In the genomic region with DNA sequence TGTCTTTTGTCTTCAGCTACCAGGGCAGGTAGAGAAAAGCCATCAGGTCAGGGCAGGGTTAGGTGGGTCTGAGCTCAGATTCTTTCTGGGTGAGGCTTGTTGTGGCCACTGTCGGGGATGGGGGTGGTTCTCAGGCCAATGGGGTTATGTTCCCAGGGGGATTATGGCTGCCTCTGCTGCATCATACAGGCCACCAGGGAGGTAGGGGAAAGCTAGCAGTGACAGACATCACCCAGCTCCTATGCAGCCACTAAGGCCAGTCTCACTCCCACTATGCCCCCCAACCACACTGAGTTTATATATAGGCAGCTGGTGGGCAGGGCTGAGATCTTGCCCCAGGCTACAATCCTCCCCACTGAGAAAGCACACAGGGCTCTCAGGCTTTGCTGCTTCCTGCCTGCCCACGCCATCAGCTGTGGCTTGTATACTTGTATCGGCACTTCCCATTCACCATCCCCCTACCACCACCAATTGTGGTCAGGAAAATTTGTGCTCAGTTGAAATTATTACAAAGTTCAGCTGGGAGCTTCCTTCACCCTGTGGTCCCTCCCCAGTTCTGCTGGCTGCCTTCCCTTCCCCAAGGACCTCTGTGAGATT, we compare ENCODE assay signal across 25 cellular contexts.
A peak's percentile ranks its signal among the peaks of the same experiment; 100 is the strongest.
DNase-seq lines count a peak whose midpoint lies in the region; ATAC-seq and TF ChIP-seq lines count a peak whose summit lies in the region.
"Had no signal": no experiment of that assay in that cellular context is flagged by ENCODE, and none has a peak within 500 bp of the region (broad histone marks: within the 10 kb centered on the region; RNA-seq: fewer than 3 reads in every experiment).

No MANE protein-coding gene starts in this region.

- H3K27ac Mint-ChIP-seq in activated T-helper 17 cell treated with anti-CD3 and anti-CD28 coated beads, Interleukin-2, amount 50 U/mL, for 72 hours, result peak overlapping the region; percentile 12
- no peak overlapping the region for H3K27ac Mint-ChIP-seq in activated naive CD4-positive, alpha-beta T cell treated with anti-CD3 and anti-CD28 coated beads, Interleukin-2, amount 10 ng/mL, durations not matched to agents 7 days and 5 days
- H3K27ac Mint-ChIP-seq: activated CD4-positive, alpha-beta T cell treated with anti-CD3 and anti-CD28 coated beads, Interleukin-2, amount 10 ng/mL, durations not matched to agents 7 days and 5 days; activated naive CD4-positive, alpha-beta T cell treated with anti-CD3 and anti-CD28 coated beads for 36 hours; activated T-cell treated with anti-CD3 and anti-CD28 coated beads, Interleukin-2, amount 50 U/mL, for 72 hours; brain; mesothelial cell of epicardium had no signal

- H3K4me3 Mint-ChIP-seq in activated T-helper 17 cell treated with anti-CD3 and anti-CD28 coated beads, Interleukin-2, amount 50 U/mL, for 72 hours, result peak overlapping the region; percentile 5
- no peak overlapping the region for H3K4me3 Mint-ChIP-seq in activated naive CD4-positive, alpha-beta T cell treated with anti-CD3 and anti-CD28 coated beads, Interleukin-2, amount 10 ng/mL, durations not matched to agents 7 days and 5 days
- H3K4me3 Mint-ChIP-seq: activated CD4-positive, alpha-beta T cell treated with anti-CD3 and anti-CD28 coated beads, Interleukin-2, amount 10 ng/mL, durations not matched to agents 7 days and 5 days; activated naive CD4-positive, alpha-beta T cell treated with anti-CD3 and anti-CD28 coated beads for 36 hours; activated T-cell treated with anti-CD3 and anti-CD28 coated beads, Interleukin-2, amount 50 U/mL, for 72 hours; brain; CD4-positive, alpha-beta memory T cell; mesothelial cell of epicardium; naive B cell had no signal

- TF ChIP-seq CTCF in heart right ventricle (IDR thresholded peaks at IDR 0.05), result no peak

- no peak overlapping the region for H3K27ac ChIP-seq in heart right ventricle
- H3K27ac ChIP-seq: HL-60, left ventricle myocardium inferior, thoracic aorta, vagina, WERI-Rb-1 had no signal

- in situ Hi-C loops in KBM-7 (cut with MboI; ENCODE audit: low pct_unique_long_range_greater_than_20kb, low sequenced_read_pairs), result loop anchor here (25.0 kb wide), 1 partner anchor 366 kb away; a partner anchor contains a TSS

- no peak overlapping the region for H3K4me3 ChIP-seq in heart right ventricle
- H3K4me3 ChIP-seq: left ventricle myocardium inferior, thoracic aorta, vagina had no signal

- WGBS in heart right ventricle, 2 donors, result 86 to 95% methylated on average over 3 of the region's 3 CpGs

- no peaks in the 10 kb centered on the region for H3K36me3 ChIP-seq in heart right ventricle
- H3K36me3 ChIP-seq: left ventricle myocardium inferior, thoracic aorta, vagina, WERI-Rb-1 had no signal

- no peaks in the 10 kb centered on the region for H3K27me3 Mint-ChIP-seq in activated T-helper 17 cell treated with anti-CD3 and anti-CD28 coated beads, Interleukin-2, amount 50 U/mL, for 72 hours
- peaks cover 18% of the 10 kb centered on the region for H3K27me3 Mint-ChIP-seq in activated naive CD4-positive, alpha-beta T cell treated with anti-CD3 and anti-CD28 coated beads, Interleukin-2, amount 10 ng/mL, durations not matched to agents 7 days and 5 days
- H3K27me3 Mint-ChIP-seq: brain had no signal

- H3K4me1 ChIP-seq in heart right ventricle, result no peaks in the 10 kb centered on the region
- H3K4me1 ChIP-seq: left ventricle myocardium inferior, vagina had no signal

- H3K36me3 Mint-ChIP-seq in activated T-helper 17 cell treated with anti-CD3 and anti-CD28 coated beads, Interleukin-2, amount 50 U/mL, for 72 hours (ENCODE audit: low read depth), result no peaks in the 10 kb centered on the region
- no peaks in the 10 kb centered on the region for H3K36me3 Mint-ChIP-seq in activated naive CD4-positive, alpha-beta T cell treated with anti-CD3 and anti-CD28 coated beads, Interleukin-2, amount 10 ng/mL, durations not matched to agents 7 days and 5 days
- H3K36me3 Mint-ChIP-seq: CD4-positive, alpha-beta memory T cell had no signal

- DNase-seq in Right ventricle myocardium inferior (ENCODE audit: missing footprints) (peak; percentile 23), heart right ventricle (no peak), KBM-7 (peak; percentile 79), GM19238 (ENCODE audit: insufficient read length, low spot score) (no peak), germinal center (ENCODE audit: low spot score) (no peak), NCI-H128 (lab: John Stamatoyannopoulos, UW; ENCODE audit: unreplicated experiment) (no peak)
- no peak for DNase-seq in activated naive CD4-positive, alpha-beta T cell treated with anti-CD3 and anti-CD28 coated beads, Interleukin-2, amount 10 ng/mL, durations not matched to agents 7 days and 5 days
- DNase-seq: activated CD4-positive, alpha-beta T cell treated with anti-CD3 and anti-CD28 coated beads, Interleukin-2, amount 10 ng/mL, durations not matched to agents 7 days and 5 days; activated naive CD4-positive, alpha-beta T cell treated with anti-CD3 and anti-CD28 coated beads for 36 hours; activated T-cell treated with anti-CD3 and anti-CD28 coated beads, Interleukin-2, amount 50 U/mL, for 72 hours; left ventricle myocardium inferior; MV-4-11; naive B cell; NCI-H1694; NCI-H510A treated with DMSO at 0.1 percent for 48 hours; stimulated activated naive CD8-positive, alpha-beta T cell treated with anti-CD3 and anti-CD28 coated beads, Interleukin-15, Interleukin-2, amounts not matched to agents 100 U/mL and 50 U/mL, for 24 hours; WERI-Rb-1 had no signal

- H3K9me3 ChIP-seq in heart right ventricle, result peaks cover 0 to 52% (median 8%) of the 10 kb centered on the region in 11 donors
- H3K9me3 ChIP-seq: vagina had no signal

- ATAC-seq in Right ventricle myocardium inferior, result no peak
- ATAC-seq in heart right ventricle, result no peak
- no peak for ATAC-seq in activated T-helper 17 cell treated with anti-CD3 and anti-CD28 coated beads, Interleukin-2, amount 50 U/mL, for 72 hours (replicated peaks)
- ATAC-seq: activated T-cell treated with anti-CD3 and anti-CD28 coated beads, Interleukin-2, amount 50 U/mL, for 72 hours; HepG2; stimulated activated naive CD8-positive, alpha-beta T cell treated with anti-CD3 and anti-CD28 coated beads, Interleukin-15, Interleukin-2, amounts not matched to agents 100 U/mL and 50 U/mL, for 24 hours had no signal

- intact Hi-C loops in Right ventricle myocardium inferior (cut with DNase I) (no loop called here), heart right ventricle (cut with DNase I) (no loop called here)

- H3K4me1 Mint-ChIP-seq in activated T-helper 17 cell treated with anti-CD3 and anti-CD28 coated beads, Interleukin-2, amount 50 U/mL, for 72 hours, result peaks cover 11% of the 10 kb centered on the region
- H3K4me1 Mint-ChIP-seq in activated naive CD4-positive, alpha-beta T cell treated with anti-CD3 and anti-CD28 coated beads, Interleukin-2, amount 10 ng/mL, durations not matched to agents 7 days and 5 days, result no peaks in the 10 kb centered on the region
- H3K4me1 Mint-ChIP-seq: brain, mesothelial cell of epicardium, naive B cell had no signal

- no peaks in the 10 kb centered on the region for H3K9me3 Mint-ChIP-seq in activated T-helper 17 cell treated with anti-CD3 and anti-CD28 coated beads, Interleukin-2, amount 50 U/mL, for 72 hours
- no peaks in the 10 kb centered on the region for H3K9me3 Mint-ChIP-seq in activated naive CD4-positive, alpha-beta T cell treated with anti-CD3 and anti-CD28 coated beads, Interleukin-2, amount 10 ng/mL, durations not matched to agents 7 days and 5 days

- CTCF ChIA-PET in activated naive CD4-positive, alpha-beta T cell treated with anti-CD3 and anti-CD28 coated beads, Interleukin-2, amount 10 ng/mL, durations not matched to agents 7 days and 5 days (lab: Charles Lee), result interaction anchor here (0.9 to 1.8 kb wide), 6 partner anchors 23 to 401 kb away, joined by 3 to 12 read pairs (median 6); no protein-coding TSS in a partner anchor

- no peaks in the 10 kb centered on the region for H3K27me3 ChIP-seq in heart right ventricle
- H3K27me3 ChIP-seq: vagina had no signal

Comparison
In these comparisons a context has a peak if more than half of its experiments do, and no peak if none do; other contexts are left out.
1. DNase-seq: peak in Right ventricle myocardium inferior (single experiment) and KBM-7 (single experiment); none in heart right ventricle (0 of 2), GM19238 (single experiment), germinal center (single experiment), activated naive CD4-positive, alpha-beta T cell treated with anti-CD3 and anti-CD28 coated beads, Interleukin-2, amount 10 ng/mL, durations not matched to agents 7 days and 5 days (single experiment) and NCI-H128 (single experiment).